1 cellular context compared by ENCODE assay signal in the genomic region with DNA sequence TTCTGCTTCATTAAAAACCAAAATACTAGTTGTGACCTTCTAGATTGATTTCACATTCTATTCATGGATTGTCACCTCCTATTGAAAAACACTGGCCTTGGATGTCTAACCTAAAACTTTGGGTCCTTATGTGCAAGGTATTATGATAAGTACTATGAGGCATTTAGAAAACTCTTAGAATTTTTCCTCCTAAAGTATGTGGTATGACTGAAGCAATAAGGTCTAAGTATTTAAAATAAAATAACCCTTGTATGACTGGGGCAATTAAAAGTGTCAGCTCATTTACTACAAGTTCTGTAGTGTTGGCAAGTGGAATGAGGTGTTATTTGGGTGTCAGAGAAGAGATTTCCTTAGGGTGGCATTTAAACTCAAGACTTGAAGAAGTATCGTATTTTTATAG.
TF ChIP-seq lines count a peak whose summit lies in the region.

No MANE protein-coding gene starts in this region.

TF ChIP-seq in K562, 482 proteins besides CTCF, POLR2A, EP300 and RAD21:
- TF ChIP-seq ZNF551 (CRISPR knock-in tag; IDR thresholded peaks at IDR 0.05) = no peak
